ENCODE assay signal across 16 cellular contexts in the genomic region with DNA sequence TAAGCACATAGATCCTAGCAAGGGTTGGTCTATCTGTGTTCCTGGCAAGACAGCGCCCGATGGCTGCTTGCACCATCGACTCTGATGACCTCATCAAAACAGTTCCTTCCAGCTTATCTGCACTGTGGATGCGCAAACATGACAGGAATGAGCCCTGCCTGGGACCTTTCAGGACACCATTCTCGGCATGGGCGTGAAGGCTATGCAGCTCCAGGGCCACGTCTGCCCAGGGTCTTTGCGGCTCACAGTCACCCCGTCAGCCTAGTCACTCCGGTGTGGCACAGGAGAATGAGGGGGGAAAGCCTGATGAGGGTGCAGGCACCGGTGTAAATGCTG.
DNase-seq lines count a peak whose midpoint lies in the region; ATAC-seq, FAIRE-seq and TF ChIP-seq lines count a peak whose summit lies in the region.
"Had no signal": no experiment of that assay in that cellular context is flagged by ENCODE, and none has a peak within 500 bp of the region (broad histone marks: within the 10 kb centered on the region; RNA-seq: fewer than 3 reads in every experiment).

No MANE protein-coding gene starts in this region.

- no peaks in the 10 kb centered on the region for H3K36me3 ChIP-seq in astrocyte (ENCODE audit: insufficient read depth, low read length)
- no peaks in the 10 kb centered on the region for H3K36me3 ChIP-seq in heart right ventricle
- H3K36me3 ChIP-seq in small intestine (ENCODE audit: control insufficient read depth in 2 of 2, insufficient read depth in 2 of 2, low read length in 2 of 2), result no peaks in the 10 kb centered on the region
- H3K36me3 ChIP-seq: cardiac muscle cell had no signal

- no peak for FAIRE-seq in astrocyte (lab: Jason Lieb, UNC)
- no peak for FAIRE-seq in small intestine (lab: Jason Lieb, UNC)
- FAIRE-seq: GM19239 had no signal

- H3K27me3 Mint-ChIP-seq in astrocyte (ENCODE audit: low read depth, unreplicated experiment), result peaks cover 24% of the 10 kb centered on the region
- peaks cover 7% of the 10 kb centered on the region for H3K27me3 Mint-ChIP-seq in mesothelial cell of epicardium (ENCODE audit: low read depth)
- H3K27me3 Mint-ChIP-seq in MCF 10A (ENCODE audit: insufficient read depth, unreplicated experiment), result no peaks in the 10 kb centered on the region
- H3K27me3 Mint-ChIP-seq: stimulated activated naive CD8-positive, alpha-beta T cell treated with anti-CD3 and anti-CD28 coated beads, Interleukin-15, amount 100 ng/mL, for 72 hours had no signal

- no peaks in the 10 kb centered on the region for H3K79me2 ChIP-seq in astrocyte (ENCODE audit: insufficient read depth, low read length)
- H3K79me2 ChIP-seq: parathyroid adenoma had no signal

- TF ChIP-seq CTCF in astrocyte (IDR thresholded peaks at IDR 0.05; ENCODE audit: insufficient read depth, low read depth, low read length) (no peak), heart right ventricle (IDR thresholded peaks at IDR 0.05) (no peak), mesothelial cell of epicardium (IDR thresholded peaks at IDR 0.05; ENCODE audit: unreplicated experiment) (no peak), MCF 10A (IDR thresholded peaks at IDR 0.05; ENCODE audit: unreplicated experiment) (no peak)

- no peak overlapping the region for H3K4me2 ChIP-seq in astrocyte (ENCODE audit: low read length)

- POLR2A ChIA-PET in MCF 10A (lab: Yijun Ruan, JAX), result interaction anchor here (1.1 kb wide), 1 partner anchor 10 kb away, joined by 4 read pairs; no protein-coding TSS in a partner anchor

- H2AFZ ChIP-seq in astrocyte (ENCODE audit: low read depth, low read length), result no peak overlapping the region
- H2AFZ ChIP-seq: parathyroid adenoma had no signal

- 29 to 35% methylated on average over 11 of the region's 11 CpGs for WGBS in heart right ventricle, 2 donors
- WGBS in small intestine, 3 donors, result 38 to 61% (median 59%) methylated on average over 11 of the region's 11 CpGs

- CTCF ChIA-PET in MCF 10A (lab: Yijun Ruan, JAX), result interaction anchor here (0.6 kb wide), 1 partner anchor 332 kb away, joined by 4 read pairs; no protein-coding TSS in a partner anchor

- peaks cover 2% of the 10 kb centered on the region for H3K27me3 ChIP-seq in astrocyte (ENCODE audit: insufficient read depth, low read length)
- no peaks in the 10 kb centered on the region for H3K27me3 ChIP-seq in heart right ventricle
- H3K27me3 ChIP-seq in small intestine (ENCODE audit: control insufficient read depth in 2 of 2, insufficient read depth in 2 of 2, low read length in 2 of 2), result no peaks in the 10 kb centered on the region
- H3K27me3 ChIP-seq: cardiac muscle cell had no signal

- H3K4me3 Mint-ChIP-seq in astrocyte (ENCODE audit: unreplicated experiment) (no peak overlapping the region), mesothelial cell of epicardium (no peak overlapping the region), MCF 10A (ENCODE audit: unreplicated experiment) (no peak overlapping the region)
- H3K4me3 Mint-ChIP-seq: activated naive CD4-positive, alpha-beta T cell treated with anti-CD3 and anti-CD28 coated beads for 36 hours; stimulated activated naive CD8-positive, alpha-beta T cell treated with anti-CD3 and anti-CD28 coated beads, Interleukin-15, amount 100 ng/mL, for 72 hours had no signal

- H3K27ac ChIP-seq in astrocyte (ENCODE audit: low read depth, low read length) (no peak overlapping the region), heart right ventricle (peak overlapping the region in 5 of 10 donors; percentile 2 to 65 (median 56)), small intestine (ENCODE audit: low read depth in 1 of 2, low read length in 1 of 2) (no peak overlapping the region)
- H3K27ac ChIP-seq: cardiac muscle cell, parathyroid adenoma had no signal

- no peak overlapping the region for H3K9ac ChIP-seq in astrocyte (ENCODE audit: low read length)
- H3K9ac ChIP-seq: parathyroid adenoma had no signal

- H3K27ac Mint-ChIP-seq in astrocyte (ENCODE audit: unreplicated experiment), result no peak overlapping the region
- H3K27ac Mint-ChIP-seq in mesothelial cell of epicardium, result peak overlapping the region; percentile 30
- no peak overlapping the region for H3K27ac Mint-ChIP-seq in MCF 10A (ENCODE audit: low read depth, unreplicated experiment)
- H3K27ac Mint-ChIP-seq: activated naive CD4-positive, alpha-beta T cell treated with anti-CD3 and anti-CD28 coated beads for 36 hours; stimulated activated naive CD8-positive, alpha-beta T cell treated with anti-CD3 and anti-CD28 coated beads, Interleukin-15, amount 100 ng/mL, for 72 hours had no signal

- DNase-seq in A172 (ENCODE audit: low spot score) (peak; percentile 18), astrocyte (ENCODE audit: low read depth) (peak; percentile 34), heart right ventricle (peak; percentile 41), mesothelial cell of epicardium (ENCODE audit: low spot score in 2 of 2, unreplicated experiment in 2 of 2) (no peak), T-helper 1 cell (no peak), NCI-H345 (lab: John Stamatoyannopoulos, UW) (no peak), small intestine (no peak), MCF 10A (ENCODE audit: unreplicated experiment) (no peak)
- DNase-seq: activated naive CD4-positive, alpha-beta T cell treated with anti-CD3 and anti-CD28 coated beads for 36 hours; NCI-H187 treated with DMSO at 0.1 percent for 48 hours; NCI-H69; stimulated activated naive CD8-positive, alpha-beta T cell treated with anti-CD3 and anti-CD28 coated beads, Interleukin-15, amount 100 ng/mL, for 72 hours; SW 1271 had no signal

- no peaks in the 10 kb centered on the region for H3K4me1 ChIP-seq in astrocyte (ENCODE audit: insufficient read depth, low read length)
- peaks cover 0 to 54% (median 14%) of the 10 kb centered on the region in 9 donors for H3K4me1 ChIP-seq in heart right ventricle
- no peaks in the 10 kb centered on the region for H3K4me1 ChIP-seq in small intestine (ENCODE audit: control insufficient read depth in 2 of 2, insufficient read depth in 1 of 2, low read depth in 1 of 2, low read length in 1 of 2)
- H3K4me1 ChIP-seq: parathyroid adenoma had no signal

- no peaks in the 10 kb centered on the region for H4K20me1 ChIP-seq in astrocyte (ENCODE audit: insufficient read depth, low read length)

- no peaks in the 10 kb centered on the region for H3K36me3 Mint-ChIP-seq in astrocyte (ENCODE audit: low read depth, unreplicated experiment)
- no peaks in the 10 kb centered on the region for H3K36me3 Mint-ChIP-seq in mesothelial cell of epicardium
- no peaks in the 10 kb centered on the region for H3K36me3 Mint-ChIP-seq in MCF 10A (ENCODE audit: insufficient read depth, unreplicated experiment)

- no peaks in the 10 kb centered on the region for H3K9me3 Mint-ChIP-seq in astrocyte (ENCODE audit: unreplicated experiment)
- H3K9me3 Mint-ChIP-seq in mesothelial cell of epicardium, result no peaks in the 10 kb centered on the region
- no peaks in the 10 kb centered on the region for H3K9me3 Mint-ChIP-seq in MCF 10A (ENCODE audit: unreplicated experiment)
- H3K9me3 Mint-ChIP-seq: activated naive CD4-positive, alpha-beta T cell treated with anti-CD3 and anti-CD28 coated beads for 36 hours; stimulated activated naive CD8-positive, alpha-beta T cell treated with anti-CD3 and anti-CD28 coated beads, Interleukin-15, amount 100 ng/mL, for 72 hours had no signal

- H3K4me1 Mint-ChIP-seq in astrocyte (ENCODE audit: low read depth, unreplicated experiment) (peaks cover 2% of the 10 kb centered on the region), mesothelial cell of epicardium (peaks cover 25% of the 10 kb centered on the region), MCF 10A (ENCODE audit: insufficient read depth, unreplicated experiment) (no peaks in the 10 kb centered on the region)

- H3K4me3 ChIP-seq in astrocyte (ENCODE audit: insufficient read depth, low read depth, low read length), result no peak overlapping the region
- H3K4me3 ChIP-seq in heart right ventricle, result no peak overlapping the region
- H3K4me3 ChIP-seq in small intestine (ENCODE audit: low read depth in 1 of 2, low read length in 2 of 2), result no peak overlapping the region
- H3K4me3 ChIP-seq: cardiac muscle cell had no signal

- peak in 7 of 8 donors; percentile 64 to 91 (median 76) for ATAC-seq in heart right ventricle
- ATAC-seq: stimulated activated naive CD8-positive, alpha-beta T cell treated with anti-CD3 and anti-CD28 coated beads, Interleukin-15, amount 100 ng/mL, for 72 hours had no signal

- intact Hi-C loops in heart right ventricle (cut with DNase I) (no loop called here), MCF 10A (cut with micrococcal nuclease) (no loop called here)

- BruUV-seq in MCF 10A (replicated peaks; lab: Mats Ljungman, UMichigan), result no TSS peak

- no peaks in the 10 kb centered on the region for H3K9me3 ChIP-seq in astrocyte (ENCODE audit: insufficient read depth, low read depth, low read length)
- no peaks in the 10 kb centered on the region for H3K9me3 ChIP-seq in heart right ventricle
- H3K9me3 ChIP-seq in small intestine (ENCODE audit: control insufficient read depth, low read depth), result no peaks in the 10 kb centered on the region

Comparison
In these comparisons a context has a peak if more than half of its experiments do, and no peak if none do; other contexts are left out.
1. DNase-seq: peak in A172 (single experiment), astrocyte (single experiment) and heart right ventricle (2 of 2); none in mesothelial cell of epicardium (0 of 2), T-helper 1 cell (0 of 5), NCI-H345 (single experiment), small intestine (single experiment) and MCF 10A (single experiment).